ENCODE assay signal across 8 cellular contexts in genomic region chr11:107898270-107898669, GRCh38. TPM values are rescaled to one million over a fixed set of nuclear protein-coding genes. Genes with fewer than 3 reads are reported as not detected.
DNase-seq lines count a peak whose midpoint lies in the region; ATAC-seq and TF ChIP-seq lines count a peak whose summit lies in the region.

No MANE protein-coding gene starts in this region.

- peak; percentile 4 for DNase-seq in DMS114 treated with DMSO at 0.1 percent for 48 hours (lab: John Stamatoyannopoulos, UW; ENCODE audit: unreplicated experiment)
- peak; percentile 47 for DNase-seq in KBM-7
- no peak for DNase-seq in activated CD8-positive, alpha-beta T cell treated with anti-CD3 and anti-CD28 coated beads for 36 hours
- DNase-seq in left colon = no peak
- no peak for DNase-seq in activated gamma-delta T cell (lab: John Stamatoyannopoulos, UW)
- no peak for DNase-seq in posterior vena cava (ENCODE audit: low spot score)

- no peaks in the 10 kb centered on the region for H3K9me3 Mint-ChIP-seq in activated CD8-positive, alpha-beta T cell treated with anti-CD3 and anti-CD28 coated beads for 36 hours

- intact Hi-C loops in activated CD8-positive, alpha-beta T cell treated with anti-CD3 and anti-CD28 coated beads for 36 hours (cut with micrococcal nuclease) = no loop called here
- intact Hi-C loops in left colon (cut with DNase I, micrococcal nuclease) = loop anchor here in 1 of 2 donors (10.0 kb wide), 1 partner anchor 323 kb away; no protein-coding TSS in a partner anchor
- intact Hi-C loops in posterior vena cava (cut with DNase I) = no loop called here

- TF ChIP-seq CTCF in activated CD8-positive, alpha-beta T cell treated with anti-CD3 and anti-CD28 coated beads for 36 hours (IDR thresholded peaks at IDR 0.05) = peak; percentile 76

- no peaks in the 10 kb centered on the region for H3K36me3 Mint-ChIP-seq in activated CD8-positive, alpha-beta T cell treated with anti-CD3 and anti-CD28 coated beads for 36 hours (ENCODE audit: low read depth)

- POLR2A ChIA-PET in activated CD8-positive, alpha-beta T cell treated with anti-CD3 and anti-CD28 coated beads for 36 hours (lab: Charles Lee) = no interaction called here

- peaks cover 10% of the 10 kb centered on the region for H3K27me3 Mint-ChIP-seq in activated CD8-positive, alpha-beta T cell treated with anti-CD3 and anti-CD28 coated beads for 36 hours

- ATAC-seq in GM19351 (IDR thresholded peaks at IDR 0.05; ENCODE audit: unreplicated experiment) (peak; percentile 87), left colon (peak; percentile 81), GM19467 (IDR thresholded peaks at IDR 0.05; ENCODE audit: unreplicated experiment) (no peak)
- ATAC-seq in activated CD8-positive, alpha-beta T cell treated with anti-CD3 and anti-CD28 coated beads for 36 hours = peak; percentile 85

- no peaks in the 10 kb centered on the region for H3K4me1 Mint-ChIP-seq in activated CD8-positive, alpha-beta T cell treated with anti-CD3 and anti-CD28 coated beads for 36 hours (ENCODE audit: low read depth)

- in situ Hi-C loops in KBM-7 (cut with MboI; ENCODE audit: low pct_unique_long_range_greater_than_20kb, low sequenced_read_pairs) = loop anchor here (25.0 kb wide), 1 partner anchor 336 kb away; the partner anchor contains the start of gene ALKBH8

- no peak overlapping the region for H3K27ac Mint-ChIP-seq in activated CD8-positive, alpha-beta T cell treated with anti-CD3 and anti-CD28 coated beads for 36 hours

- CTCF ChIA-PET in activated CD8-positive, alpha-beta T cell treated with anti-CD3 and anti-CD28 coated beads for 36 hours (lab: Charles Lee) = interaction anchor here (0.8 to 3.1 kb wide), 9 partner anchors 16 to 349 kb away, joined by 3 to 14 read pairs (median 3); no protein-coding TSS in a partner anchor

- H3K4me3 Mint-ChIP-seq in activated CD8-positive, alpha-beta T cell treated with anti-CD3 and anti-CD28 coated beads for 36 hours = no peak overlapping the region

RNA-seq across cellular contexts. Expression of gene RAB39A, which starts 30.0 kb away (rescaled TPM):
- not detected for total RNA-seq in activated CD8-positive, alpha-beta T cell treated with anti-CD3 and anti-CD28 coated beads for 36 hours
- total RNA-seq in left colon (1 to 10 TPM in 1 of 2 donors, under 1 TPM in 1; 0.31 to 1.3 TPM), posterior vena cava (1 to 10 TPM; 1.6 to 2.5 TPM)

RNA-seq across cellular contexts. Expression of gene SLC35F2, which starts 39.7 kb away (rescaled TPM):
- total RNA-seq in activated CD8-positive, alpha-beta T cell treated with anti-CD3 and anti-CD28 coated beads for 36 hours = 10 to 100 TPM; 26.8 to 28.1 TPM
- total RNA-seq in left colon (10 to 100 TPM; 32.9 to 33.2 TPM), posterior vena cava (10 to 100 TPM in 1 of 2 donors, 1 to 10 TPM in 1; 7.4 to 10.2 TPM)

Comparison
In these comparisons a context has a peak if more than half of its experiments do, and no peak if none do; other contexts are left out.
1. DNase-seq: peak in DMS114 treated with DMSO at 0.1 percent for 48 hours (single experiment) and KBM-7 (single experiment); none in activated CD8-positive, alpha-beta T cell treated with anti-CD3 and anti-CD28 coated beads for 36 hours (single experiment), left colon (0 of 2), activated gamma-delta T cell (single experiment) and posterior vena cava (single experiment).